Comparison of ENCODE assay signal across 8 cellular contexts in genomic region chr11:68010058-68011041, GRCh38. TPM values are rescaled to one million over a fixed set of nuclear protein-coding genes. Genes with fewer than 3 reads are reported as not detected.
DNase-seq lines count a peak whose midpoint lies in the region; ATAC-seq lines count a peak whose summit lies in the region.

A gene with protein sequence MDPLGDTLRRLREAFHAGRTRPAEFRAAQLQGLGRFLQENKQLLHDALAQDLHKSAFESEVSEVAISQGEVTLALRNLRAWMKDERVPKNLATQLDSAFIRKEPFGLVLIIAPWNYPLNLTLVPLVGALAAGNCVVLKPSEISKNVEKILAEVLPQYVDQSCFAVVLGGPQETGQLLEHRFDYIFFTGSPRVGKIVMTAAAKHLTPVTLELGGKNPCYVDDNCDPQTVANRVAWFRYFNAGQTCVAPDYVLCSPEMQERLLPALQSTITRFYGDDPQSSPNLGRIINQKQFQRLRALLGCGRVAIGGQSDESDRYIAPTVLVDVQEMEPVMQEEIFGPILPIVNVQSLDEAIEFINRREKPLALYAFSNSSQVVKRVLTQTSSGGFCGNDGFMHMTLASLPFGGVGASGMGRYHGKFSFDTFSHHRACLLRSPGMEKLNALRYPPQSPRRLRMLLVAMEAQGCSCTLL (plus strand): TSS chr11:68010327. CDS start chr11:68015298, 4,971 bp downstream.

- DNase-seq in H7 (peak; percentile 86), SHP77 (lab: John Stamatoyannopoulos, UW) (peak; percentile 73 to 77), ecto neural progenitor cell (ENCODE audit: low spot score) (peak; percentile 74), medulla oblongata (ENCODE audit: extremely low spot score) (peak; percentile 88), superior temporal gyrus (ENCODE audit: extremely low spot score) (peak; percentile 48), NCI-H2081 (lab: John Stamatoyannopoulos, UW) (no peak)

- no peak within 1 kb of the TSS for H3K4me3 ChIP-seq in H7 (ENCODE audit: insufficient read depth, low read depth, low read length)

- H3K27me3 ChIP-seq in H7 (ENCODE audit: control insufficient read depth, insufficient read depth, low read length), result no peaks in the 10 kb centered on the region

- no peaks in the 10 kb centered on the region for H3K36me3 ChIP-seq in H7 (replicated peaks; ENCODE audit: control insufficient read depth, insufficient read depth, low read length)

- ATAC-seq in HG03565 (IDR thresholded peaks at IDR 0.05; ENCODE audit: unreplicated experiment), result no peak
- no peak for ATAC-seq in HG03196 (IDR thresholded peaks at IDR 0.05; ENCODE audit: unreplicated experiment)

RNA-seq across cellular contexts. Expression of the gene that starts here (rescaled TPM):
- total RNA-seq in H7 (2014; rRNA removed; shearing (Covaris generic)), result 0.35 and 0.37 TPM in 2 replicates

Comparison
In these comparisons a context has a peak if more than half of its experiments do, and no peak if none do; other contexts are left out.
1. Peak in DNase-seq in H7; RNA of the gene not detected or under 1 TPM.
2. DNase-seq: peak in SHP77 (2 of 2), ecto neural progenitor cell (single experiment), medulla oblongata (single experiment) and superior temporal gyrus (single experiment); none in NCI-H2081 (0 of 2).